ENCODE assay signal across 19 cellular contexts in the genomic region with DNA sequence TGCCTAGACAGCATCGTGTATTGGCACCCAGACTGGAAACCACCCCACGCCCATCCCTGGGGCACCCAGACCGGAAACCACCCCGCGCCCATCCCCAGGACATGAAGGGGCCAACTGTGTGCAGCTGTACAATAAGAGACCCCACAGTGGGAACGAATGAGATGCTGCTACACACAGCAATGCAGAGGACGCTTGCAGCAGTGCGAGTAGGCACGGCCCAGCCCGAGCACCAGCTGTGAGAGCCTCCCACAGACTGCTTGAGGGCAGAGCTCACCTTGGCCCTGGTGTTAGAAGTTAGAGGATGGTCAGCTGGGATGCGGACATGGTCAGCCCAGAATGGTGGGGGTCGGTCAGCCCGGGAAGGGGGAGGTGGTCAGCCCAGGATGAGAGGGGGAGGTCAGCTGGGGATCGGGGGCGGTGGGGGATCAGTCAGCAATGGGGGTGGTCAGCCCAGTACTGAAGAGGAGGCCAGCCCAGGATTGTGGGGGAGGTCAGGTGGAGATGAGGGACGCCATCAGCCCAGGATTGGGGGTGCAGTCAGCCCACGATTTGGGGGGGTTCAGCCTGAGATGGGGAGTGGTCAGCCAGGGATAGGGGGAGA.
DNase-seq lines count a peak whose midpoint lies in the region; ATAC-seq, FAIRE-seq and TF ChIP-seq lines count a peak whose summit lies in the region.
"Had no signal": no experiment of that assay in that cellular context is flagged by ENCODE, and none has a peak within 500 bp of the region (broad histone marks: within the 10 kb centered on the region; RNA-seq: fewer than 3 reads in every experiment).

No MANE protein-coding gene starts in this region.

- H3K27ac ChIP-seq in IMR-90 (ENCODE audit: insufficient read depth, low read length) (no peak overlapping the region), H1 (ENCODE audit: low read depth, low read length) (no peak overlapping the region), neuronal stem cell (replicated peaks; ENCODE audit: low read length) (no peak overlapping the region)
- H3K27ac ChIP-seq: A549, C4-2B had no signal

- H3K4ac ChIP-seq in IMR-90 (ENCODE audit: low read depth, low read length) (no peak overlapping the region), H1 (replicated peaks; ENCODE audit: insufficient read length, low read depth, low read length) (no peak overlapping the region), neuronal stem cell (ENCODE audit: low read length) (no peak overlapping the region)

- H3K4me1 ChIP-seq in IMR-90 (ENCODE audit: control insufficient read depth, insufficient read depth, low read length) (peaks cover 3% of the 10 kb centered on the region), H1 (replicated peaks in 1 of 4; ENCODE audit: control insufficient read depth in 3 of 4, insufficient read depth in 4 of 4, low read length in 3 of 4) (no peaks in the 10 kb centered on the region), neuronal stem cell (ENCODE audit: control insufficient read depth in 2 of 2, insufficient read depth in 1 of 2, low read depth in 1 of 2, low read length in 2 of 2) (no peaks in the 10 kb centered on the region)
- H3K4me1 ChIP-seq: BE2C, HAP-1 had no signal

- H2AK5ac ChIP-seq in IMR-90 (ENCODE audit: low read depth, low read length), result peak overlapping the region; percentile 15; the same call in 1 of the 2 replicates
- H2AK5ac ChIP-seq in H1 (ENCODE audit: low read depth, low read length), result no peak overlapping the region
- H2AK5ac ChIP-seq in neuronal stem cell (ENCODE audit: low read depth, low read length), result peak overlapping the region; percentile 40

- H2AK9ac ChIP-seq in IMR-90 (replicated peaks; ENCODE audit: low read depth, low read length, poor library complexity), result peak overlapping the region; percentile 10

- TF ChIP-seq CTCF in IMR-90 (conservative IDR thresholded peaks at IDR 0.05; ENCODE audit: low read depth, low read length) (no peak), H1 (IDR thresholded peaks at IDR 0.05; ENCODE audit: control extremely low read depth in 1 of 3, insufficient read depth in 1 of 3, low read depth in 1 of 3, low read length in 3 of 3) (no peak)

- no peaks in the 10 kb centered on the region for H4K20me1 ChIP-seq in IMR-90 (ENCODE audit: insufficient read depth, low read length)
- no peaks in the 10 kb centered on the region for H4K20me1 ChIP-seq in H1 (replicated peaks in 1 of 2; ENCODE audit: control insufficient read depth in 1 of 2, insufficient read depth in 2 of 2, low read length in 2 of 2)

- WGBS in IMR-90 (ENCODE audit: extremely low coverage in 2 of 2, insufficient read length in 1 of 2), 2 experiments, result 92% methylated on average over 14 of the region's 17 CpGs; no CpG with 5 or more reads in 1 of the 2 experiments
- WGBS in H1 (ENCODE audit: extremely low coverage in 1 of 2, insufficient coverage in 1 of 2, insufficient read length in 1 of 2, insufficient replicate concordance in 2 of 2, low coverage in 1 of 2, low lambda C conversion rate in 2 of 2, missing lambda C conversion rate in 1 of 2), 2 experiments, result 91% methylated on average over 11 of the region's 17 CpGs; no CpG with 5 or more reads in 1 of the 2 experiments
- no CpG with 5 or more reads among the region's 17 CpGs for WGBS in neuronal stem cell (ENCODE audit: extremely low coverage in 2 of 2, insufficient read length in 2 of 2, insufficient replicate concordance in 1 of 2), 2 donors

- CTCF ChIA-PET in IMR-90 (lab: Yijun Ruan, JAX), result no interaction called here
- CTCF ChIA-PET in H1 (lab: Charles Lee; ENCODE audit: partially characterized antibody), result interaction anchor here (0.7 kb wide), 1 partner anchor 412 kb away, joined by 4 read pairs; no protein-coding TSS in a partner anchor

- H2AFZ ChIP-seq in IMR-90 (replicated peaks; ENCODE audit: low read length, poor library complexity), result peak overlapping the region; percentile 58
- H2AFZ ChIP-seq in H1 (ENCODE audit: low read length), result no peak overlapping the region
- H2AFZ ChIP-seq in neuronal stem cell (ENCODE audit: low read length), result no peak overlapping the region
- H2AFZ ChIP-seq: GM23338 had no signal

- H2BK120ac ChIP-seq in IMR-90 (ENCODE audit: low read depth, low read length) (0 out of 2 replicates have a peak overlapping the region, but pooled peaks have one; percentile 9), H1 (replicated peaks; ENCODE audit: low read depth, low read length) (no peak overlapping the region), neuronal stem cell (ENCODE audit: low read depth, low read length) (peak overlapping the region; percentile 69)

- BruUV-seq in IMR-90 (replicated peaks; lab: Mats Ljungman, UMichigan), result no TSS peak

- no peak for ATAC-seq in IMR-90 (ENCODE audit: low read depth)
- no peak for ATAC-seq in HG03097 (IDR thresholded peaks at IDR 0.05; ENCODE audit: low FRiP score, unreplicated experiment)
- ATAC-seq in HG03342 (IDR thresholded peaks at IDR 0.05; ENCODE audit: unreplicated experiment), result no peak
- ATAC-seq: A549, GM23338 had no signal

- intact Hi-C loops in IMR-90 (cut with micrococcal nuclease), result no loop called here

- peaks cover 7% of the 10 kb centered on the region for H3K9me1 ChIP-seq in IMR-90 (ENCODE audit: insufficient read depth, low read length)

- H2BK20ac ChIP-seq in IMR-90 (ENCODE audit: low read depth, low read length) (no peak overlapping the region; the same call in 1 of the 2 replicates), H1 (ENCODE audit: low read length) (no peak overlapping the region)

- H4K8ac ChIP-seq in IMR-90 (ENCODE audit: low read depth in 2 of 2, low read length in 2 of 2), result no peak overlapping the region
- H4K8ac ChIP-seq in H1 (ENCODE audit: extremely low read depth, insufficient read depth, low read length), result no peak overlapping the region
- H4K8ac ChIP-seq in neuronal stem cell (ENCODE audit: low read depth, low read length), result no peak overlapping the region

- H3K18ac ChIP-seq in IMR-90 (ENCODE audit: low read depth, low read length) (no peak overlapping the region), H1 (ENCODE audit: extremely low read depth, low read length) (no peak overlapping the region), neuronal stem cell (ENCODE audit: low read length) (no peak overlapping the region)

- H4K91ac ChIP-seq in IMR-90 (ENCODE audit: insufficient read depth, low read depth, low read length), result no peak overlapping the region
- no peak overlapping the region for H4K91ac ChIP-seq in H1 (replicated peaks; ENCODE audit: insufficient read length, low read length)
- H4K91ac ChIP-seq in neuronal stem cell (ENCODE audit: low read depth, low read length, poor library complexity), result no peak overlapping the region

- H3K9me3 ChIP-seq in IMR-90 (ENCODE audit: control insufficient read depth, insufficient read depth, low read length) (peaks cover 6% of the 10 kb centered on the region; the same call in 1 of the 2 replicates), H1 (ENCODE audit: insufficient read depth in 2 of 2, low read depth in 1 of 2, low read length in 1 of 2) (peaks cover 0 to 2% of the 10 kb centered on the region in 2 experiments; a peak in 2 of 4 replicates), neuronal stem cell (replicated peaks in 1 of 2; ENCODE audit: control insufficient read depth in 2 of 2, insufficient read depth in 1 of 2, low read depth in 1 of 2, low read length in 2 of 2) (no peaks in the 10 kb centered on the region)
- H3K9me3 ChIP-seq: BE2C, HAP-1 had no signal

- H3K27me3 ChIP-seq in IMR-90 (ENCODE audit: control insufficient read depth, insufficient read depth, low read length) (peaks cover under 1% of the 10 kb centered on the region; the same call in 1 of the 2 replicates), H1 (replicated peaks in 1 of 4; ENCODE audit: control insufficient read depth in 3 of 4, extremely low read depth in 1 of 4, insufficient read depth in 3 of 4, low read length in 3 of 4) (no peaks in the 10 kb centered on the region; a peak in 1 of 7 replicates), neuronal stem cell (ENCODE audit: control insufficient read depth in 3 of 3, insufficient read depth in 3 of 3, low read depth in 1 of 3, low read length in 3 of 3) (no peaks in the 10 kb centered on the region)
- H3K27me3 ChIP-seq: BE2C had no signal

- H3K23ac ChIP-seq in IMR-90 (ENCODE audit: low read depth, low read length), result no peak overlapping the region
- no peak overlapping the region for H3K23ac ChIP-seq in H1 (ENCODE audit: insufficient read length)
- H3K23ac ChIP-seq in neuronal stem cell (ENCODE audit: low read depth, low read length, poor library complexity), result peak overlapping the region; percentile 49

- H3K14ac ChIP-seq in IMR-90 (replicated peaks; ENCODE audit: low read depth, low read length) (no peak overlapping the region), H1 (ENCODE audit: insufficient read length) (no peak overlapping the region), neuronal stem cell (ENCODE audit: low read length) (peak overlapping the region; percentile 63)

- FAIRE-seq in H1 (lab: Jason Lieb, UNC), result no peak
- FAIRE-seq: A549, D721Med, G401.6, GM12891 had no signal

- TF ChIP-seq EP300 in H1 (IDR thresholded peaks at IDR 0.05; ENCODE audit: borderline replicate concordance in 1 of 2, low read depth in 2 of 2, low read length in 2 of 2), result no peak

- H2BK5ac ChIP-seq in IMR-90 (ENCODE audit: low read depth, low read length, poor library complexity, severe bottlenecking) (no peak overlapping the region), H1 (ENCODE audit: low read depth, low read length) (no peak overlapping the region), neuronal stem cell (ENCODE audit: low read length) (no peak overlapping the region)

- 0 out of 2 replicates have a peak overlapping the region, but pooled peaks have one; percentile 5 for H2BK12ac ChIP-seq in H1 (ENCODE audit: low read depth, low read length)
- H2BK12ac ChIP-seq in neuronal stem cell (ENCODE audit: low read length), result peak overlapping the region; percentile 36

- TF ChIP-seq RAD21 in IMR-90 (IDR thresholded peaks at IDR 0.05; ENCODE audit: low read length), result no peak
- TF ChIP-seq RAD21 in H1 (IDR thresholded peaks at IDR 0.05 in 1 of 2, conservative IDR thresholded peaks at IDR 0.05 in 1 of 2; ENCODE audit: low read depth in 2 of 2, low read length in 2 of 2), result no peak

- H3K9ac ChIP-seq in IMR-90 (ENCODE audit: low read depth, low read length), result no peak overlapping the region
- no peak overlapping the region for H3K9ac ChIP-seq in H1 (replicated peaks in 1 of 4; ENCODE audit: extremely low read depth in 1 of 4, low read depth in 3 of 4, low read length in 3 of 4)
- no peak overlapping the region for H3K9ac ChIP-seq in neuronal stem cell (ENCODE audit: low read depth, low read length, poor library complexity)

- H3K56ac ChIP-seq in IMR-90 (ENCODE audit: extremely low read depth, insufficient read depth, low read length) (no peak overlapping the region), H1 (replicated peaks; ENCODE audit: insufficient read length, low read depth, low read length) (no peak overlapping the region)

- H4K5ac ChIP-seq in IMR-90 (ENCODE audit: low read depth, low read length) (no peak overlapping the region), H1 (ENCODE audit: insufficient read length, low read depth, low read length) (no peak overlapping the region)

- H2BK15ac ChIP-seq in IMR-90 (ENCODE audit: low read depth, low read length) (no peak overlapping the region), H1 (ENCODE audit: low read length) (no peak overlapping the region), neuronal stem cell (ENCODE audit: low read length) (no peak overlapping the region)

- H3K36me3 ChIP-seq in IMR-90 (ENCODE audit: control insufficient read depth, insufficient read depth, low read length) (no peaks in the 10 kb centered on the region), H1 (ENCODE audit: control insufficient read depth in 2 of 4, insufficient read depth in 4 of 4, low read length in 3 of 4) (no peaks in the 10 kb centered on the region), neuronal stem cell (replicated peaks in 1 of 2; ENCODE audit: control insufficient read depth in 2 of 2, insufficient read depth in 2 of 2, low read length in 2 of 2) (no peaks in the 10 kb centered on the region)
- H3K36me3 ChIP-seq: BE2C, HAP-1 had no signal

- no peak overlapping the region for H3K4me2 ChIP-seq in IMR-90 (ENCODE audit: low read depth, low read length)
- no peak overlapping the region for H3K4me2 ChIP-seq in H1 (ENCODE audit: insufficient read depth in 1 of 2, low read depth in 2 of 2, low read length in 2 of 2)
- H3K4me2 ChIP-seq in neuronal stem cell (ENCODE audit: insufficient read depth, low read length, poor library complexity, severe bottlenecking), result no peak overlapping the region
- H3K4me2 ChIP-seq: A549, GM23338 had no signal

- in situ Hi-C loops in IMR-90 (cut with MboI; ENCODE audit: low sequenced_read_pairs), result no loop called here

- H3K23me2 ChIP-seq in H1 (ENCODE audit: low read depth, low read length), result peaks cover 9% of the 10 kb centered on the region; the same call in 1 of the 2 replicates

- H3K79me1 ChIP-seq in IMR-90 (ENCODE audit: low read depth in 1 of 2, low read length in 2 of 2), result no peaks in the 10 kb centered on the region
- no peaks in the 10 kb centered on the region for H3K79me1 ChIP-seq in H1 (ENCODE audit: low read depth, low read length)
- H3K79me1 ChIP-seq in neuronal stem cell (ENCODE audit: low read depth, low read length), result no peaks in the 10 kb centered on the region

- no peak overlapping the region for H3K4me3 ChIP-seq in IMR-90 (ENCODE audit: insufficient read depth, low read depth, low read length)
- no peak overlapping the region for H3K4me3 ChIP-seq in H1 (ENCODE audit: extremely low read depth in 1 of 4, insufficient read depth in 2 of 4, low read depth in 3 of 4, low read length in 4 of 4)
- no peak overlapping the region for H3K4me3 ChIP-seq in neuronal stem cell (ENCODE audit: low read length in 2 of 2)
- H3K4me3 ChIP-seq: A549, GM23338, HAP-1 had no signal

- no peak for TF ChIP-seq POLR2A in IMR-90 (IDR thresholded peaks at IDR 0.05; ENCODE audit: low read depth, low read length)
- no peak for TF ChIP-seq POLR2A in H1 (IDR thresholded peaks at IDR 0.05; ENCODE audit: control extremely low read depth in 1 of 2, low read depth in 2 of 2, low read length in 2 of 2)

- no peaks in the 10 kb centered on the region for H3K79me2 ChIP-seq in H1 (ENCODE audit: control insufficient read depth in 1 of 2, insufficient read depth in 2 of 2, low read length in 2 of 2)

- DNase-seq in IMR-90 (no peak), H1 (ENCODE audit: low read depth in 1 of 2, low spot score in 2 of 2) (no peak), neuronal stem cell (ENCODE audit: low spot score) (no peak), NCI-H1417 (lab: John Stamatoyannopoulos, UW) (no peak)
- DNase-seq: BE2C; CD4-positive, alpha-beta memory T cell; DMS153; DMS79 treated with DMSO at 0.1 percent for 48 hours; EL; HFFc6 had no signal

- POLR2A ChIA-PET in IMR-90 (lab: Charles Lee; ENCODE audit: unreplicated experiment) (no interaction called here), H1 (lab: Charles Lee; ENCODE audit: partially characterized antibody) (no interaction called here)

- dilution Hi-C loops in IMR-90 (cut with HindIII; ENCODE audit: low sequenced_read_pairs, unreplicated experiment), result no loop called here
